In the genomic region with DNA sequence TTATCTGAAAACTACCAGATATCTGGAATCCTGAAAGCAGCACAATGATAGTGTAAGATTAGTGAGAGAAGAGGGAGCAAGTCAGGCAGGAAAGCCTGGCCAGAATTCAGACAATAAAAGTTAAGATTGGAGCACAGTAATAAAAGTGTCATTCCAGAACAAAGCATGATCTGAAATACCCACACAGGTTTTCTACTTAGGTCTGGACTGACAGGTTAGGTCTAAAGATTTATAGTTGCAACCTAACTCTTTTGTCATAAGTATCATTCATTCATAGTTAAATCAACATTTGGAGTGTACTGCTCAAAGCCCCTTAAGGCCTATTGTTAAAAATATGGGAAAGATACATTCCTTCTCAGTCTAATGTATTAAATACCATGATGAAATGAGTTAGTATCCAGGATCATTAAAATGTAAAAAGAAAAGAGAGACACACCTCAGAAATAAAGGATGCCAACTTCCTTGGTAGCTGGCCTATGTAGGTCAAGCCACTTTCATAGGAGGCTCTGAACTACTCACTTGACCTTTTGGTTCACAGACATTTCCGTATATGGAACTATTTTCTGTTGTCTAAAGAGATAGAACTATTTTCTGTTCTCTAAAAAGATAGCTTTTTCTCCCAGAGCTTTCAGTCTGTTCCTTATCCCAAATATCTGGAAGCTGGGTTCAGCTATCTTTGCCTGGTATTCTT, we compare ENCODE assay signal across 19 cellular contexts.
"Had no signal": no experiment of that assay in that cellular context is flagged by ENCODE, and none has a peak within 500 bp of the region (broad histone marks: within the 10 kb centered on the region; RNA-seq: fewer than 3 reads in every experiment).

No MANE protein-coding gene starts in this region.

- H3K4me3 Mint-ChIP-seq: naive thymus-derived CD4-positive, alpha-beta T cell had no signal

- H3K4me3 ChIP-seq: colonic mucosa, esophagus squamous epithelium, gastroesophageal sphincter, lung, stomach, thoracic aorta, transverse colon had no signal

- H3K9me3 ChIP-seq: colonic mucosa, esophagus squamous epithelium, gastroesophageal sphincter, neutrophil, stomach, thoracic aorta, transverse colon had no signal

- H3K36me3 ChIP-seq: colonic mucosa, esophagus squamous epithelium, gastroesophageal sphincter, neutrophil, stomach, thoracic aorta, transverse colon had no signal

- H3K9me3 Mint-ChIP-seq: naive thymus-derived CD4-positive, alpha-beta T cell had no signal

- ATAC-seq: gastroesophageal sphincter; left ventricle myocardium superior; naive thymus-derived CD4-positive, alpha-beta T cell; right cardiac atrium had no signal

- H3K27me3 ChIP-seq: colonic mucosa, esophagus squamous epithelium, gastroesophageal sphincter, neutrophil, stomach, transverse colon had no signal

- H3K4me1 ChIP-seq: colonic mucosa had no signal

- DNase-seq: colonic mucosa; dermis blood vessel endothelial cell; esophagus squamous epithelium; foreskin fibroblast; glutamatergic neuron; islet precursor cell; left ventricle myocardium superior; mesenchymal stem cell; naive thymus-derived CD4-positive, alpha-beta T cell; right cardiac atrium; small intestine; stimulated activated CD4-positive, alpha-beta T cell treated with anti-CD3 and anti-CD28 coated beads, Interleukin-12 subunit alpha, Interleukin-12 subunit beta, amount 100 ng/mL, for 4 hours; stomach; substantia nigra; transverse colon had no signal

- H3K27ac ChIP-seq: colonic mucosa, gastroesophageal sphincter, neutrophil, stomach, thoracic aorta had no signal
